In genomic region chr5:95809414-95809960, GRCh38 we compare ENCODE assay signal across 8 cellular contexts. TPM values are rescaled to one million over a fixed set of nuclear protein-coding genes. Genes with fewer than 3 reads are reported as not detected.
A peak's percentile ranks its signal among the peaks of the same experiment; 100 is the strongest.
DNase-seq lines count a peak whose midpoint lies in the region; ATAC-seq and TF ChIP-seq lines count a peak whose summit lies in the region.

No MANE protein-coding gene starts in this region.

- no peak overlapping the region for H3K4me2 ChIP-seq in mesendoderm (ENCODE audit: low read length)

- no peak overlapping the region for H3K9ac ChIP-seq in mesendoderm (ENCODE audit: low read length)

- ATAC-seq in activated B cell treated with CpG ODN at 0.5 μM for 24 hours (ENCODE audit: low read depth) (no peak), GM18498 (IDR thresholded peaks at IDR 0.05; ENCODE audit: unreplicated experiment) (no peak)

- H3K27me3 ChIP-seq in cardiac muscle cell (no peaks in the 10 kb centered on the region), mesendoderm (ENCODE audit: insufficient read depth, low read length, poor library complexity) (no peaks in the 10 kb centered on the region)

- no peak overlapping the region for H3K4me3 ChIP-seq in cardiac muscle cell
- H3K4me3 ChIP-seq in skeletal muscle cell (ENCODE audit: low read depth, low read length), result no peak overlapping the region
- H3K4me3 ChIP-seq in mesendoderm (ENCODE audit: low read length), result no peak overlapping the region

- H3K27ac ChIP-seq in cardiac muscle cell (peak overlapping the region; percentile 72), mesendoderm (ENCODE audit: low read depth, low read length) (no peak overlapping the region)

- H3K36me3 Mint-ChIP-seq in activated B cell treated with CpG ODN at 0.5 μM for 24 hours (ENCODE audit: low read depth), result peaks cover 31% of the 10 kb centered on the region

- H3K4me3 Mint-ChIP-seq in activated B cell treated with CpG ODN at 0.5 μM for 24 hours, result peak overlapping the region; percentile 77

- TF ChIP-seq CTCF in activated B cell treated with CpG ODN at 0.5 μM for 24 hours (IDR thresholded peaks at IDR 0.05) (no peak), cardiac muscle cell (IDR thresholded peaks at IDR 0.05; ENCODE audit: low read depth, low read length) (no peak)

- no peak overlapping the region for H3K56ac ChIP-seq in mesendoderm (ENCODE audit: low read length)

- H3K9me3 Mint-ChIP-seq in activated B cell treated with CpG ODN at 0.5 μM for 24 hours, result no peaks in the 10 kb centered on the region

- no peak overlapping the region for H4K5ac ChIP-seq in mesendoderm (ENCODE audit: low read length)

- H4K8ac ChIP-seq in mesendoderm (ENCODE audit: low read depth, low read length), result no peak overlapping the region

- no peak overlapping the region for H2BK15ac ChIP-seq in mesendoderm (replicated peaks; ENCODE audit: low read depth)

- no peaks in the 10 kb centered on the region for H3K9me3 ChIP-seq in cardiac muscle cell (ENCODE audit: low read depth)

- H2BK120ac ChIP-seq in mesendoderm (ENCODE audit: low read depth, low read length), result no peak overlapping the region

- peak overlapping the region; percentile 95 for H3K27ac Mint-ChIP-seq in activated B cell treated with CpG ODN at 0.5 μM for 24 hours

- POLR2A ChIA-PET in activated B cell treated with CpG ODN at 0.5 μM for 24 hours (lab: Charles Lee), result interaction anchor here (1.0 to 8.8 kb wide), 6 partner anchors 12 to 187 kb away, joined by 3 to 203 read pairs (median 8); partner anchors contain the start of genes GLRX and RFESD

- H2AK5ac ChIP-seq in mesendoderm (ENCODE audit: low read length), result no peak overlapping the region

- H3K4ac ChIP-seq in mesendoderm (ENCODE audit: low read depth, low read length), result no peak overlapping the region

- no peak overlapping the region for H2BK5ac ChIP-seq in mesendoderm (ENCODE audit: low read length)

- peaks cover 61% of the 10 kb centered on the region for H3K4me1 Mint-ChIP-seq in activated B cell treated with CpG ODN at 0.5 μM for 24 hours

- no peaks in the 10 kb centered on the region for H3K79me2 ChIP-seq in mesendoderm (ENCODE audit: control insufficient read depth, insufficient read depth, low read length)

- CTCF ChIA-PET in activated B cell treated with CpG ODN at 0.5 μM for 24 hours (lab: Charles Lee), result interaction anchor here (2.0 to 5.3 kb wide), 3 partner anchors 11 to 34 kb away, joined by 7 to 63 read pairs (median 9); no protein-coding TSS in a partner anchor

- no peaks in the 10 kb centered on the region for H3K27me3 Mint-ChIP-seq in activated B cell treated with CpG ODN at 0.5 μM for 24 hours

- H3K36me3 ChIP-seq in cardiac muscle cell, result no peaks in the 10 kb centered on the region
- peaks cover 2% of the 10 kb centered on the region for H3K36me3 ChIP-seq in mesendoderm (ENCODE audit: control insufficient read depth, insufficient read depth, low read length)

- DNase-seq in GM03348 (ENCODE audit: low spot score) (peak; percentile 30), activated B cell treated with CpG ODN at 0.5 μM for 24 hours (no peak), cardiac muscle cell (ENCODE audit: low read depth in 1 of 2, low spot score in 1 of 2) (peak in 1 of 2 donors; percentile 79), skeletal muscle cell (ENCODE audit: low read depth) (peak; percentile 61), mesendoderm (no peak), SW 1271 (lab: John Stamatoyannopoulos, UW) (no peak), NCI-H526 treated with DMSO at 0.1 percent for 48 hours (lab: John Stamatoyannopoulos, UW) (no peak)

- WGBS in mesendoderm (ENCODE audit: extremely low coverage, insufficient coverage, low lambda C conversion rate), result no CpG with 5 or more reads among the region's 2 CpGs

- H3K79me1 ChIP-seq in mesendoderm (ENCODE audit: low read length), result no peaks in the 10 kb centered on the region

- no peak overlapping the region for H3K18ac ChIP-seq in mesendoderm (ENCODE audit: low read length)

- H3K23ac ChIP-seq in mesendoderm (ENCODE audit: low read length), result no peak overlapping the region

- intact Hi-C loops in activated B cell treated with CpG ODN at 0.5 μM for 24 hours (cut with micrococcal nuclease), result loop anchor here (1.0 to 10.0 kb wide), 6 partner anchors 34 to 853 kb away; partner anchors contain the start of genes ARSK, CAST, ELL2 and SKIC3

- peaks cover 53% of the 10 kb centered on the region for H3K4me1 ChIP-seq in cardiac muscle cell (ENCODE audit: low read depth)
- peaks cover 7% of the 10 kb centered on the region for H3K4me1 ChIP-seq in mesendoderm (ENCODE audit: control insufficient read depth, low read depth, low read length)

RNA-seq across cellular contexts. Expression of gene GLRX, which starts 13.0 kb away (rescaled TPM):
- total RNA-seq in activated B cell treated with CpG ODN at 0.5 μM for 24 hours (55.4 and 60.2 TPM in 2 replicates), cardiac muscle cell (15.7 and 23.9 TPM in 2 replicates)
- polyA plus RNA-seq in cardiac muscle cell, result 51.1 and 54.8 TPM in 2 replicates
- 16.8 TPM for polyA plus RNA-seq in mesendoderm (2013, experiment 1 of 2)
- 17.2 TPM for polyA plus RNA-seq in mesendoderm (2013, experiment 2 of 2)

Comparison
In these comparisons a context has a peak if more than half of its experiments do, and no peak if none do; other contexts are left out.
1. DNase-seq: peak in GM03348 (single experiment) and skeletal muscle cell (single experiment); none in activated B cell treated with CpG ODN at 0.5 μM for 24 hours (single experiment), mesendoderm (single experiment), SW 1271 (0 of 2) and NCI-H526 treated with DMSO at 0.1 percent for 48 hours (single experiment).